Comparison of ENCODE assay signal across 19 cellular contexts in the genomic region with DNA sequence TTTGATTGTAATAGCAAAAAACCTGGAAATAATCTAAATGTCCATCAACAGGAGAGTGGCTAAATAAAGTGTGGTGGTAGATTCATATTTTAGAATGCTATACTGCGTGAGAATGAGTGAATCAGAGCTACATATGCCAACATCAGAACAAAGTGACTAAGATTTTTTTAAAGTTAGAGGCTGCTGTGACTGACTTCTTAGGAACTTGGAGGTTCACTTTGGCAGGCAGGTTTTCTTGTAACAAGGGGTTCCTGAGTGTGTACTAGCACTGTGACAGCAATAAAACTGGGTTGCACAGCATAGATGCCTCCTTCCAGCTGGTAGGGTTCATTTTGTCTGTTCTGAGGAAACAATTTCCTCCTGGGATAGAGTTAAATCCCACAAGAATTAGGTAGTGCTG.
"Had no signal": no experiment of that assay in that cellular context is flagged by ENCODE, and none has a peak within 500 bp of the region (broad histone marks: within the 10 kb centered on the region; RNA-seq: fewer than 3 reads in every experiment).

No MANE protein-coding gene starts in this region.

- H3K4me3 ChIP-seq: dorsolateral prefrontal cortex, mucosa of descending colon, psoas muscle, skin epidermis, thoracic aorta had no signal

- H3K27ac ChIP-seq: foreskin keratinocyte, neutrophil, psoas muscle, skin epidermis had no signal

- DNase-seq: cortex of kidney; dorsolateral prefrontal cortex; effector memory CD4-positive, alpha-beta T cell; foreskin keratinocyte; head of caudate nucleus; hippocampal formation; left colon; mammary epithelial cell; mucosa of descending colon; naive thymus-derived CD8-positive, alpha-beta T cell; psoas muscle; retina; stimulated activated CD4-positive, alpha-beta T cell treated with anti-CD3 and anti-CD28 coated beads, Interleukin-2, amount 100 ng/mL, for 24 hours; stimulated activated CD4-positive, alpha-beta T cell treated with anti-CD3 and anti-CD28 coated beads, Interleukin-4, amount 100 ng/mL, for 4 hours; stimulated activated naive B cell treated with anti-CD40 and anti-IgM and Interleukin-4, amounts not matched to agents 10 μg/mL and 1 μg/mL and 100 μg/mL, for 72 hours; stimulated activated naive CD8-positive, alpha-beta T cell treated with anti-CD3 and anti-CD28 coated beads, Interleukin-15, amount 100 ng/mL, for 72 hours had no signal
